In genomic region chr17:41907185-41907556, GRCh38 we compare ENCODE assay signal across 11 cellular contexts. TPM values are rescaled to one million over a fixed set of nuclear protein-coding genes. Genes with fewer than 3 reads are reported as not detected.
DNase-seq lines count a peak whose midpoint lies in the region; ATAC-seq and TF ChIP-seq lines count a peak whose summit lies in the region.
"Had no signal": no experiment of that assay in that cellular context is flagged by ENCODE, and none has a peak within 500 bp of the region (broad histone marks: within the 10 kb centered on the region; RNA-seq: fewer than 3 reads in every experiment).

No MANE protein-coding gene starts in this region.

- H3K4me3 Mint-ChIP-seq in stimulated activated effector memory CD8-positive, alpha-beta T cell treated with anti-CD3 and anti-CD28 coated beads, Interleukin-12 subunit alpha, Interleukin-12 subunit beta, amount 100 ng/mL, for 72 hours, result no peak overlapping the region
- H3K4me3 Mint-ChIP-seq: memory B cell had no signal

- CTCF ChIA-PET in PC-3 (lab: Charles Lee), result interaction anchor here (0.6 kb wide), 1 partner anchor 106 kb away, joined by 8 read pairs; no protein-coding TSS in a partner anchor

- H3K4me2 ChIP-seq in PC-3 (ENCODE audit: low read length), result no peak overlapping the region

- peaks cover 7% of the 10 kb centered on the region for H3F3A ChIP-seq in PC-3 (ENCODE audit: low read length, unreplicated experiment)

- H4K20me1 ChIP-seq in PC-3 (ENCODE audit: low read length), result peaks cover 7% of the 10 kb centered on the region; the same call in 1 of the 2 replicates

- no TSS peak for BruUV-seq in PC-3 (replicated peaks; lab: Mats Ljungman, UMichigan)

- H3K4me1 Mint-ChIP-seq in stimulated activated effector memory CD8-positive, alpha-beta T cell treated with anti-CD3 and anti-CD28 coated beads, Interleukin-12 subunit alpha, Interleukin-12 subunit beta, amount 100 ng/mL, for 72 hours, result peaks cover 11% of the 10 kb centered on the region
- H3K4me1 Mint-ChIP-seq: memory B cell had no signal

- peaks cover 11% of the 10 kb centered on the region; the same call in 1 of the 2 replicates for H3K79me2 ChIP-seq in PC-3 (ENCODE audit: low read length)

- intact Hi-C loops in PC-3 (cut with micrococcal nuclease), result no loop called here

- peaks cover 98% of the 10 kb centered on the region for H3K36me3 Mint-ChIP-seq in stimulated activated effector memory CD8-positive, alpha-beta T cell treated with anti-CD3 and anti-CD28 coated beads, Interleukin-12 subunit alpha, Interleukin-12 subunit beta, amount 100 ng/mL, for 72 hours

- no peaks in the 10 kb centered on the region for H3K9me2 ChIP-seq in PC-3 (replicated peaks; ENCODE audit: low read length)

- H3K9ac ChIP-seq in PC-3 (ENCODE audit: low read length), result no peak overlapping the region

- H3K9me3 ChIP-seq in PC-3 (ENCODE audit: low read length) (no peaks in the 10 kb centered on the region), BE2C (no peaks in the 10 kb centered on the region)

- H3K4me1 ChIP-seq in PC-3 (ENCODE audit: insufficient read depth, low read length) (peaks cover 30% of the 10 kb centered on the region), BE2C (peaks cover 52% of the 10 kb centered on the region)

- H3K27me3 ChIP-seq in PC-3 (ENCODE audit: low read length), result no peaks in the 10 kb centered on the region
- no peaks in the 10 kb centered on the region for H3K27me3 ChIP-seq in BE2C

- TF ChIP-seq CTCF in PC-3 (conservative IDR thresholded peaks at IDR 0.05; ENCODE audit: low read depth, low read length) (no peak), fibroblast of pulmonary artery (IDR thresholded peaks at IDR 0.05; ENCODE audit: low read length, missing control alignments) (no peak), BE2C (IDR thresholded peaks at IDR 0.05; ENCODE audit: low read depth, low read length) (no peak)

- no peak overlapping the region for H3K4me3 ChIP-seq in PC-3 (ENCODE audit: low read length)
- H3K4me3 ChIP-seq in fibroblast of pulmonary artery (replicated peaks; ENCODE audit: low read depth, low read length), result no peak overlapping the region
- no peak overlapping the region for H3K4me3 ChIP-seq in BE2C (ENCODE audit: low read depth, low read length)

- H3K27ac ChIP-seq in PC-3 (ENCODE audit: low read length), result peak overlapping the region; percentile 29; the same call in 1 of the 2 replicates

- H3K9me3 Mint-ChIP-seq in stimulated activated effector memory CD8-positive, alpha-beta T cell treated with anti-CD3 and anti-CD28 coated beads, Interleukin-12 subunit alpha, Interleukin-12 subunit beta, amount 100 ng/mL, for 72 hours, result no peaks in the 10 kb centered on the region
- H3K9me3 Mint-ChIP-seq: memory B cell had no signal

- H3K27ac Mint-ChIP-seq in stimulated activated effector memory CD8-positive, alpha-beta T cell treated with anti-CD3 and anti-CD28 coated beads, Interleukin-12 subunit alpha, Interleukin-12 subunit beta, amount 100 ng/mL, for 72 hours, result peak overlapping the region; percentile 76
- H3K27ac Mint-ChIP-seq: memory B cell had no signal

- H3K36me3 ChIP-seq in PC-3 (ENCODE audit: low read depth, low read length) (peaks cover 47% of the 10 kb centered on the region), BE2C (peaks cover 93% of the 10 kb centered on the region)

- peak; percentile 74 for DNase-seq in GM03348 (ENCODE audit: low spot score)
- peak; percentile 39 for DNase-seq in PC-3
- DNase-seq in fibroblast of pulmonary artery (ENCODE audit: low read depth), result peak; percentile 71
- DNase-seq in stimulated activated effector memory CD8-positive, alpha-beta T cell treated with anti-CD3 and anti-CD28 coated beads, Interleukin-12 subunit alpha, Interleukin-12 subunit beta, amount 100 ng/mL, for 72 hours (ENCODE audit: low spot score in 2 of 2), result no peak
- no peak for DNase-seq in NCI-H1436 (lab: John Stamatoyannopoulos, UW)
- no peak for DNase-seq in BE2C
- DNase-seq in OCI-M2 (lab: John Stamatoyannopoulos, UW; ENCODE audit: unreplicated experiment), result no peak
- DNase-seq: MM.1S; stimulated activated CD8-positive, alpha-beta memory T cell treated with anti-CD3 and anti-CD28 coated beads, Interleukin-4, amount 100 ng/mL, for 48 hours had no signal

- ATAC-seq in PC-3 (peak; percentile 35), HG03108 (IDR thresholded peaks at IDR 0.05; ENCODE audit: unreplicated experiment) (no peak)
- no peak for ATAC-seq in stimulated activated effector memory CD8-positive, alpha-beta T cell treated with anti-CD3 and anti-CD28 coated beads, Interleukin-12 subunit alpha, Interleukin-12 subunit beta, amount 100 ng/mL, for 72 hours

- POLR2A ChIA-PET in PC-3 (lab: Charles Lee; ENCODE audit: unreplicated experiment), result interaction anchor here (0.5 kb wide), 1 partner anchor 10 kb away, joined by 14 read pairs; no protein-coding TSS in a partner anchor

- no peak overlapping the region for H2AFZ ChIP-seq in PC-3 (ENCODE audit: low read length)

RNA-seq across cellular contexts. Expression of gene ACLY, which starts 11.6 kb away (rescaled TPM):
- 110 and 114 TPM in 2 replicates for total RNA-seq in PC-3 (2014; rRNA removed)
- polyA plus RNA-seq in BE2C (2012; ENCODE audit: insufficient read depth, insufficient read length, low read depth), result 313 TPM

RNA-seq across cellular contexts. Expression of gene ODAD4, which starts 23.2 kb away (rescaled TPM):
- total RNA-seq in PC-3 (2014; rRNA removed), result 0.15 and 0.98 TPM in 2 replicates
- polyA plus RNA-seq in BE2C (2012; ENCODE audit: insufficient read depth, insufficient read length, low read depth), result 1.8 TPM

RNA-seq across cellular contexts. Expression of gene KLHL11, which starts 41.9 kb away (rescaled TPM):
- total RNA-seq in PC-3 (2014; rRNA removed), result 16.5 and 19.9 TPM in 2 replicates
- 6.6 TPM for polyA plus RNA-seq in BE2C (2012; ENCODE audit: insufficient read depth, insufficient read length, low read depth)

RNA-seq across cellular contexts. Expression of gene CNP, which starts 59.4 kb away (rescaled TPM):
- 75.4 and 91.6 TPM in 2 replicates for total RNA-seq in PC-3 (2014; rRNA removed)
- polyA plus RNA-seq in BE2C (2012; ENCODE audit: insufficient read depth, insufficient read length, low read depth), result 30.2 TPM

Comparison
In these comparisons a context has a peak if more than half of its experiments do, and no peak if none do; other contexts are left out.
1. DNase-seq: peak in GM03348 (single experiment), PC-3 (single experiment) and fibroblast of pulmonary artery (single experiment); none in stimulated activated effector memory CD8-positive, alpha-beta T cell treated with anti-CD3 and anti-CD28 coated beads, Interleukin-12 subunit alpha, Interleukin-12 subunit beta, amount 100 ng/mL, for 72 hours (0 of 2), NCI-H1436 (single experiment), BE2C (single experiment) and OCI-M2 (single experiment).